In the genomic region with DNA sequence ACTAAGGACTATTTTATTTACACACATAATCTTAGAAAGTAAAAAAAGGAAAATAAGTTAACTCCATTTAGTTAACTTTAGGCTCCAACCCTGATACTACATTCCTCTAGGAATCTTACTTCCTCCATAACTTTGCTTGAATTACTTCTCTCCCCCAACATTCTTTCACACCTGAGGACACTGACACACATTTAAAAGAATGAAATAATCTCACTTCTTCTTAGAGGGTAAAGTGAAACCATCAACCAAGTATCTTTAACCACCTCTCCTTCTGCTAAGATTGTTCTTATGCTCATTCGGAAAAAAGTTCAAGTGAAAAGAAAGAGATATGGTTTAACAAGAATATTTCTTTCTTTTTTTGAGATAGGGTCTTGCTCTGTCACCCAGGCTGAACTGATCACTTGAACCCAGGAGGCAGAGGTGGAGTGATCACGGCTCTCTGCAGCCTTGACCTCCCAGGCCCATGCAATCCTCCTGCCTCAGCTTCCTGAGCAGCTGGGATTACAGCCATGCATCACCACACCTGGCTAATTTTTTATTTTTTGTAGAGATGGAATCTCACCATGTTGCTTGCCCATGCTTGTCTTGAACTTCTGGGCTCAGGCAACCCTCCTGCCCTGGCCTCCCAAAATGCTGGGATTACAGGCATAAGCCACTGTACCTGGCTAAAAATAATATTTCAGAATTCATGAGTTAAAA, we compare ENCODE assay signal across 15 cellular contexts. TPM values are rescaled to one million over a fixed set of nuclear protein-coding genes. Genes with fewer than 3 reads are reported as not detected.
A peak's percentile ranks its signal among the peaks of the same experiment; 100 is the strongest.
DNase-seq lines count a peak whose midpoint lies in the region; ATAC-seq, FAIRE-seq and TF ChIP-seq lines count a peak whose summit lies in the region.
"Had no signal": no experiment of that assay in that cellular context is flagged by ENCODE, and none has a peak within 500 bp of the region (broad histone marks: within the 10 kb centered on the region; RNA-seq: fewer than 3 reads in every experiment).

No MANE protein-coding gene starts in this region.

- DNase-seq in foreskin keratinocyte (peak; percentile 23 to 59), erythroblast (lab: John Stamatoyannopoulos, UW) (no peak), pancreas (no peak), NCI-H2107 (lab: John Stamatoyannopoulos, UW) (no peak), T-helper 2 cell (no peak)
- DNase-seq: activated CD4-positive, CD25-positive, alpha-beta regulatory T cell treated with anti-CD3 and anti-CD28 coated beads, Interleukin-2, amount 50 U/mL, for 72 hours; activated naive CD4-positive, alpha-beta T cell treated with anti-CD3 and anti-CD28 coated beads for 36 hours; CD4-positive, CD25-positive, alpha-beta regulatory T cell; dorsolateral prefrontal cortex; NCI-H2029; stimulated activated CD4-positive, alpha-beta T cell treated with anti-CD3 and anti-CD28 coated beads, Interleukin-12 subunit alpha, Interleukin-12 subunit beta, amount 100 ng/mL, for 4 hours; stimulated activated naive CD4-positive, alpha-beta T cell had no signal

- TF ChIP-seq POLR2A in erythroblast (IDR thresholded peaks at IDR 0.05; ENCODE audit: low read length), result no peak

- no peaks in the 10 kb centered on the region for H3K9me3 ChIP-seq in pancreas

- ATAC-seq in GM18861 (IDR thresholded peaks at IDR 0.05; ENCODE audit: unreplicated experiment) (peak; percentile 87), GM21619 (IDR thresholded peaks at IDR 0.05; ENCODE audit: unreplicated experiment) (peak; percentile 88), HG03139 (IDR thresholded peaks at IDR 0.05; ENCODE audit: unreplicated experiment) (peak; percentile 77), foreskin keratinocyte (peak; percentile 55), pancreas (no peak)

- H3K4me1 ChIP-seq in foreskin keratinocyte (no peaks in the 10 kb centered on the region), pancreas (no peaks in the 10 kb centered on the region)

- FAIRE-seq in pancreas (lab: Jason Lieb, UNC), result no peak

- no peak overlapping the region for H3K4me3 ChIP-seq in pancreas

- H3K27me3 ChIP-seq in foreskin keratinocyte (no peaks in the 10 kb centered on the region), pancreas (no peaks in the 10 kb centered on the region)
- H3K27me3 ChIP-seq: dorsolateral prefrontal cortex had no signal

- 89 to 93% methylated on average over 2 of the region's 2 CpGs for WGBS in pancreas, 2 donors

- TF ChIP-seq CTCF in foreskin keratinocyte (conservative IDR thresholded peaks at IDR 0.05) (no peak), pancreas (IDR thresholded peaks at IDR 0.05) (no peak)

- no peak overlapping the region for H3K27ac ChIP-seq in foreskin keratinocyte
- H3K27ac ChIP-seq in pancreas, result no peak overlapping the region

- H3K36me3 ChIP-seq in pancreas, result peaks cover 0 to 19% (median 0%) of the 10 kb centered on the region in 3 donors

- intact Hi-C loops in pancreas (cut with DNase I), result no loop called here

RNA-seq across cellular contexts. Expression of gene SLC25A4, which starts 28.5 kb away (rescaled TPM):
- total RNA-seq in foreskin keratinocyte (9.9 and 11.5 TPM in 2 replicates), pancreas (10 to 100 TPM; 12.6 to 16.7 (median 13.5) TPM)
- polyA plus RNA-seq in foreskin keratinocyte (13.4 and 13.5 TPM in 2 replicates), pancreas (10 to 100 TPM; 12.4 to 26.5 TPM)

RNA-seq across cellular contexts. Expression of gene CFAP97, which starts 32.3 kb away (rescaled TPM):
- total RNA-seq in foreskin keratinocyte, result 28.4 and 29.9 TPM in 2 replicates
- 4.8 and 6.2 TPM in 2 replicates for polyA plus RNA-seq in foreskin keratinocyte
- total RNA-seq in pancreas, result 10 to 100 TPM; 10.4 to 19.2 (median 17.2) TPM
- polyA plus RNA-seq in pancreas, result 1 to 10 TPM; 3.4 to 5.6 TPM

RNA-seq across cellular contexts. Expression of gene SNX25, which starts 37.9 kb away (rescaled TPM):
- total RNA-seq in foreskin keratinocyte (9.8 and 10.5 TPM in 2 replicates), pancreas (10 to 100 TPM; 10.1 to 15.0 (median 12.5) TPM)
- polyA plus RNA-seq in foreskin keratinocyte (2.9 and 3.3 TPM in 2 replicates), pancreas (1 to 10 TPM; 4.8 to 9.4 TPM)

Comparison
In these comparisons a context has a peak if more than half of its experiments do, and no peak if none do; other contexts are left out.
1. ATAC-seq: peak in GM18861 (single experiment), GM21619 (single experiment), HG03139 (single experiment) and foreskin keratinocyte (single experiment); none in pancreas (0 of 4).
2. DNase-seq: peak in foreskin keratinocyte (2 of 2); none in erythroblast (0 of 2), pancreas (0 of 6), NCI-H2107 (single experiment) and T-helper 2 cell (0 of 5).